8 cellular contexts compared by ENCODE assay signal in the genomic region with DNA sequence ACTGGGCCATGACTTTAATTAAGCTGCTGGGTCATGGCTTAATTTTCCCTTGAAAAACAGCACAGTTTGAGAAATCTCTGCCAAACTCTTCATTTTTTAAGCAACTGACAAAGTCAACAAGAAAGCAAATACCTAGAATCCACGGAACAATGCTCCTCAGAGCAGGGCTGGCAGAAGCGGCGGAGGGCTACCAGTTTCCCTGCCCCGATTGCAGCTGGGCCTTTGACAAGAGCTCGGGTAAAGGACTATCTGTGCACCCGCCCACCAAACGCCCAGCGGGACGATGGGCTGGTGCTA. TPM values are rescaled to one million over a fixed set of nuclear protein-coding genes. Genes with fewer than 3 reads are reported as not detected.
DNase-seq lines count a peak whose midpoint lies in the region; ATAC-seq and TF ChIP-seq lines count a peak whose summit lies in the region.

No MANE protein-coding gene starts in this region.

- intact Hi-C loops in CD4-positive, alpha-beta T cell (cut with DNase I, micrococcal nuclease), result no loop called here

- POLR2A ChIA-PET in CD4-positive, alpha-beta T cell (lab: Charles Lee), result no interaction called here

- peak overlapping the region; percentile 85; the same call in 1 of the 2 replicates for H3K9ac ChIP-seq in KMS-11

- no peak overlapping the region for H3K27ac ChIP-seq in CD4-positive, alpha-beta T cell (ENCODE audit: low read depth, low read length)
- peak overlapping the region; percentile 85 for H3K27ac ChIP-seq in KMS-11

- no peak overlapping the region for H3K27ac Mint-ChIP-seq in CD4-positive, alpha-beta T cell
- H3K27ac Mint-ChIP-seq in chondrocyte (ENCODE audit: unreplicated experiment), result peak overlapping the region; percentile 89
- peak overlapping the region; percentile 90 for H3K27ac Mint-ChIP-seq in mesothelial cell of epicardium

- H3K79me2 ChIP-seq in KMS-11 (ENCODE audit: insufficient read depth, low read depth), result peaks cover 53% of the 10 kb centered on the region

- H3K4me1 ChIP-seq in KMS-11 (ENCODE audit: low read depth, poor library complexity, severe bottlenecking), result peaks cover 52% of the 10 kb centered on the region

- peaks cover 46% of the 10 kb centered on the region for H3K27me3 ChIP-seq in CD4-positive, alpha-beta T cell (ENCODE audit: control insufficient read depth, insufficient read depth, low read length)
- no peaks in the 10 kb centered on the region for H3K27me3 ChIP-seq in KMS-11 (ENCODE audit: insufficient read depth, low read depth)

- no peaks in the 10 kb centered on the region for H3K9me3 ChIP-seq in CD4-positive, alpha-beta T cell (ENCODE audit: control insufficient read depth, low read length)

- no peak for ATAC-seq in CD4-positive, alpha-beta T cell (ENCODE audit: poor library complexity)
- no peak for ATAC-seq in GM21737 (IDR thresholded peaks at IDR 0.05; ENCODE audit: unreplicated experiment)

- H3K36me3 Mint-ChIP-seq in CD4-positive, alpha-beta T cell (ENCODE audit: low read depth), result no peaks in the 10 kb centered on the region
- H3K36me3 Mint-ChIP-seq in chondrocyte (ENCODE audit: low read depth) (no peaks in the 10 kb centered on the region), mesothelial cell of epicardium (no peaks in the 10 kb centered on the region)

- peak overlapping the region; percentile 79 for H3K4me3 Mint-ChIP-seq in CD4-positive, alpha-beta T cell
- peak overlapping the region; percentile 84 for H3K4me3 Mint-ChIP-seq in chondrocyte (ENCODE audit: unreplicated experiment)
- peak overlapping the region; percentile 86 for H3K4me3 Mint-ChIP-seq in mesothelial cell of epicardium

- H3K4me1 Mint-ChIP-seq in CD4-positive, alpha-beta T cell (ENCODE audit: low read depth), result peaks cover 17% of the 10 kb centered on the region
- H3K4me1 Mint-ChIP-seq in chondrocyte (ENCODE audit: low read depth) (peaks cover 48% of the 10 kb centered on the region), mesothelial cell of epicardium (peaks cover 52% of the 10 kb centered on the region)

- H3K4me3 ChIP-seq in KMS-11 (IDR thresholded peaks at IDR 0.05; ENCODE audit: insufficient read depth, low read depth, low read length), result no peak overlapping the region

- H3K27me3 Mint-ChIP-seq in CD4-positive, alpha-beta T cell, result peaks cover 68% of the 10 kb centered on the region
- H3K27me3 Mint-ChIP-seq in chondrocyte (ENCODE audit: low read depth) (no peaks in the 10 kb centered on the region), mesothelial cell of epicardium (ENCODE audit: low read depth) (no peaks in the 10 kb centered on the region)

- H4K20me1 ChIP-seq in KMS-11 (ENCODE audit: insufficient read depth), result peaks cover 11% of the 10 kb centered on the region

- H3K4me2 ChIP-seq in KMS-11, result peak overlapping the region; percentile 93

- DNase-seq in CD4-positive, alpha-beta T cell, result peak in 1 of 10 experiments; percentile 0
- DNase-seq in chondrocyte (ENCODE audit: low spot score) (peak; percentile 81), mesothelial cell of epicardium (ENCODE audit: low spot score in 2 of 2, unreplicated experiment in 2 of 2) (no peak), NCI-H187 treated with DMSO at 0.1 percent for 48 hours (lab: John Stamatoyannopoulos, UW) (no peak), mesenteric fat pad (ENCODE audit: low spot score) (no peak)
- DNase-seq in activated CD4-positive, CD25-positive, alpha-beta regulatory T cell (lab: John Stamatoyannopoulos, UW), result no peak

- CTCF ChIA-PET in CD4-positive, alpha-beta T cell (lab: Charles Lee), result no interaction called here

- no peaks in the 10 kb centered on the region for H3K9me3 Mint-ChIP-seq in CD4-positive, alpha-beta T cell
- no peaks in the 10 kb centered on the region for H3K9me3 Mint-ChIP-seq in chondrocyte (ENCODE audit: low read depth)
- H3K9me3 Mint-ChIP-seq in mesothelial cell of epicardium, result no peaks in the 10 kb centered on the region

- no peaks in the 10 kb centered on the region for H3K36me3 ChIP-seq in KMS-11 (ENCODE audit: insufficient read depth)

- peak overlapping the region; percentile 85 for H2AFZ ChIP-seq in KMS-11 (ENCODE audit: low read depth)

- TF ChIP-seq CTCF in CD4-positive, alpha-beta T cell (IDR thresholded peaks at IDR 0.05), result no peak
- TF ChIP-seq CTCF in KMS-11 (conservative IDR thresholded peaks at IDR 0.05; ENCODE audit: low read depth, low read length), result no peak
- no peak for TF ChIP-seq CTCF in chondrocyte (IDR thresholded peaks at IDR 0.05)
- no peak for TF ChIP-seq CTCF in mesothelial cell of epicardium (IDR thresholded peaks at IDR 0.05; ENCODE audit: unreplicated experiment)

RNA-seq across cellular contexts. Expression of gene GOLIM4, which starts 1.2 kb away (rescaled TPM):
- under 1 TPM; 0.28 to 0.36 TPM for total RNA-seq in CD4-positive, alpha-beta T cell
- total RNA-seq in chondrocyte, result 46.3 to 67.1 TPM (median 47.6 TPM) in 3 replicates
- 88.0 to 93.7 TPM (median 90.7 TPM) in 3 replicates for total RNA-seq in mesothelial cell of epicardium
- 26.0 TPM for total RNA-seq in mesenteric fat pad

Comparison
In these comparisons a context has a peak if more than half of its experiments do, and no peak if none do; other contexts are left out.
1. RNA of gene GOLIM4, which starts 1.2 kb away (total RNA-seq): 88.0 to 93.7 TPM in mesothelial cell of epicardium, 46.3 to 67.1 TPM in chondrocyte and 26.0 TPM in mesenteric fat pad (single experiment); 0.28 to 0.36 TPM in CD4-positive, alpha-beta T cell; every median in the first group is over 10 times any median in the second.
2. Peak in every context shown above with its lines, with median percentiles within 50 percentile points of each other: H3K4me3 Mint-ChIP-seq.